8 cellular contexts compared by ENCODE assay signal in genomic region chr20:23361651-23362391, GRCh38. TPM values are rescaled to one million over a fixed set of nuclear protein-coding genes. Genes with fewer than 3 reads are reported as not detected.
DNase-seq lines count a peak whose midpoint lies in the region; ATAC-seq and TF ChIP-seq lines count a peak whose summit lies in the region.

Gene GZF1 (plus strand): TSS chr20:23362182. CDS start chr20:23364384, 2,202 bp downstream.

- peak within 1 kb of the TSS; percentile 98 for H3K4me2 ChIP-seq in osteoblast (ENCODE audit: insufficient read depth, low read length)

- peak within 1 kb of the TSS; percentile 89 for H3K4me3 Mint-ChIP-seq in activated naive CD8-positive, alpha-beta T cell

- peak; percentile 83 for DNase-seq in GM12864 (ENCODE audit: low read depth)
- peak; percentile 95 for DNase-seq in NCI-H1105 treated with DMSO at 0.1 percent for 48 hours (lab: John Stamatoyannopoulos, UW)
- DNase-seq in SKM-1 treated with dmso at 0.1 percent for 144 hours (lab: John Stamatoyannopoulos, UW; ENCODE audit: unreplicated experiment), result peak; percentile 95
- peak; percentile 100 for DNase-seq in glomerular visceral epithelial cell (ENCODE audit: extremely low spot score)
- peak; percentile 100 for DNase-seq in osteoblast (ENCODE audit: insufficient read length, low spot score, missing footprints)
- peak; percentile 98 for DNase-seq in testis

- H3K4me1 ChIP-seq in osteoblast (ENCODE audit: insufficient read depth, low read length) (peaks cover 46% of the 10 kb centered on the region), testis (peaks cover 63% of the 10 kb centered on the region)

- H3K9me3 ChIP-seq in osteoblast (ENCODE audit: low read depth, low read length) (no peaks in the 10 kb centered on the region), testis (no peaks in the 10 kb centered on the region)

- peaks cover 11% of the 10 kb centered on the region for H3K36me3 Mint-ChIP-seq in activated naive CD8-positive, alpha-beta T cell

- H3K27me3 Mint-ChIP-seq in activated naive CD8-positive, alpha-beta T cell, result no peaks in the 10 kb centered on the region

- peak within 1 kb of the TSS; percentile 75 for H2AFZ ChIP-seq in osteoblast (ENCODE audit: low read length)

- H3K27me3 ChIP-seq in osteoblast (ENCODE audit: insufficient read depth, low read length) (no peaks in the 10 kb centered on the region), testis (no peaks in the 10 kb centered on the region)

- peaks cover 25% of the 10 kb centered on the region for H3K36me3 ChIP-seq in osteoblast (ENCODE audit: insufficient read depth, low read length)
- H3K36me3 ChIP-seq in testis (ENCODE audit: low read depth, missing control alignments), result no peaks in the 10 kb centered on the region

- peak within 1 kb of the TSS; percentile 92 for H3K27ac Mint-ChIP-seq in activated naive CD8-positive, alpha-beta T cell

- peak; percentile 82 for TF ChIP-seq POLR2A in testis (IDR thresholded peaks at IDR 0.05)

- no peaks in the 10 kb centered on the region for H3K9me3 Mint-ChIP-seq in activated naive CD8-positive, alpha-beta T cell (ENCODE audit: low read depth)

- peaks cover 46% of the 10 kb centered on the region for H3K79me2 ChIP-seq in osteoblast (ENCODE audit: insufficient read depth, low read length)

- TF ChIP-seq CTCF in GM12864 (IDR thresholded peaks at IDR 0.05; ENCODE audit: low read depth, low read length, missing control alignments), result no peak
- no peak for TF ChIP-seq CTCF in osteoblast (IDR thresholded peaks at IDR 0.05; ENCODE audit: extremely low read depth, low read depth, low read length)
- TF ChIP-seq CTCF in testis (IDR thresholded peaks at IDR 0.05), result peak; percentile 6 to 43 (median 36)

- peaks cover 23% of the 10 kb centered on the region for H4K20me1 ChIP-seq in osteoblast (ENCODE audit: insufficient read depth, low read length)

- peak; percentile 65 for ATAC-seq in HG02678 (IDR thresholded peaks at IDR 0.05; ENCODE audit: unreplicated experiment)

- WGBS in testis, 2 donors, result 1% methylated on average over 73 of the region's 95 CpGs; no CpG with 5 or more reads in 1 of the 2 donors

- peak within 1 kb of the TSS; percentile 97 for H3K27ac ChIP-seq in osteoblast (ENCODE audit: low read depth, low read length)
- H3K27ac ChIP-seq in testis, result peak within 1 kb of the TSS; percentile 90 to 97

- peak within 1 kb of the TSS; percentile 97 for H3K4me3 ChIP-seq in GM12864 (ENCODE audit: low read depth, low read length)
- H3K4me3 ChIP-seq in osteoblast (ENCODE audit: insufficient read depth, low read length), result peak within 1 kb of the TSS; percentile 91
- H3K4me3 ChIP-seq in testis, result peak within 1 kb of the TSS; percentile 92 to 94

- peaks cover 62% of the 10 kb centered on the region for H3K4me1 Mint-ChIP-seq in activated naive CD8-positive, alpha-beta T cell (ENCODE audit: low read depth)

- intact Hi-C loops in testis (cut with DNase I; ENCODE audit: low total_unique reads), result loop anchor here (5.0 kb wide), 1 partner anchor 60 kb away; the partner anchor contains the start of gene NAPB

RNA-seq across cellular contexts. Expression of gene GZF1, which starts in this region (rescaled TPM):
- 13.0 and 14.5 TPM in 2 replicates for total RNA-seq in osteoblast
- 10 to 100 TPM; 46.1 to 47.4 TPM for total RNA-seq in testis
- polyA plus RNA-seq in testis (ENCODE audit: insufficient read depth, low read depth, low replicate concordance), result 32.4 TPM

Comparison
In these comparisons a context has a peak if more than half of its experiments do, and no peak if none do; other contexts are left out.
1. Peak in every context shown above with its lines: DNase-seq, ATAC-seq, H3K4me3 ChIP-seq and H3K27ac ChIP-seq.
2. CTCF ChIP-seq: peak in testis (3 of 3); none in GM12864 (single experiment) and osteoblast (single experiment).